In the genomic region with DNA sequence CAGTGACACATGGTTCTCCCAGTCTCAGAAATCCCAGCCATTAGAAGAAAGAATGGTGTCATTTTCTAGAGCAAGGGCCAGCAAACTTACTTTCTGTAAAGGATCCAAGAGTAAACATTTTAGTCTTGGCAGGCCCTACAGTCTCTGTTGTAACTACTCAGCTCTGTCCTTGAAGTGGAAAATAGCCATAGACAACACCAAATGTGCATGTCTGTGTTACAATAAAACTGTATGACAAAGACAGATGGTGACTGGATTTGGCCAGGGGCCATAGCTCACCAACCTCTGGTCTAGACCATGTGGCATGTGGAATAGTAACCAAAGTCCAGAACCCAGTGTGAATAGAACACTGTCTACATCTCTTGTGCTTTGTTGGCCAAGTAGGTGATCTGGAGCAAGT, we compare ENCODE assay signal across 1 cellular context.
TF ChIP-seq lines count a peak whose summit lies in the region.

No MANE protein-coding gene starts in this region.

TF ChIP-seq in HepG2, 621 proteins besides CTCF, POLR2A, EP300 and RAD21 (continued from another document):
- TF ChIP-seq ZNF10 (CRISPR knock-in tag; IDR thresholded peaks at IDR 0.05; ENCODE audit: borderline replicate concordance, low read depth) (no peak), NKX3-1 (CRISPR knock-in tag; IDR thresholded peaks at IDR 0.05) (no peak), HNF4G (IDR thresholded peaks at IDR 0.05; ENCODE audit: borderline replicate concordance, low read depth, low read length) (no peak), HNF4G (CRISPR knock-in tag; IDR thresholded peaks at IDR 0.05; ENCODE audit: borderline replicate concordance, low read depth) (no peak)
